11 cellular contexts compared by ENCODE assay signal in the genomic region with DNA sequence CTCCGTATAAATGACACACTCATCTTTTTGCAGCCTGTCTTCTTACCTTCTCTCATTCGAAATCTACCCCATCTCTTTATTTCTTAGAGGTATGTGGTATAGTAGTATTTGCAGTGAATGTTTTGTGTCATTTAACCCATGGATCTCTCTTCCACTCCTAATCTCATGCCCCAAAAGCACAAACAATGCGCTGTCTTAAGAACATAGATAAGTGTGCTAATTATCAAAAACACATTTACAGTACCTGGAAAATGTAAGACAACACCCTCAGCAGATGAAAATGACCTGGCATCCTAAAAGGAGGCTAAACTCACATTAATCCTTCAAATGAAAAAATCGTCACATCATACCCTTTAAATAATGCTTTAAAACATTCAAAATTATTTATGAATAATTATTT.
"Had no signal": no experiment of that assay in that cellular context is flagged by ENCODE, and none has a peak within 500 bp of the region (broad histone marks: within the 10 kb centered on the region; RNA-seq: fewer than 3 reads in every experiment).

No MANE protein-coding gene starts in this region.

- H3K27me3 ChIP-seq: hepatocyte, tibial nerve, vagina had no signal

- H3K27ac ChIP-seq: coronary artery, hepatocyte, parathyroid adenoma, tibial nerve, vagina had no signal

- H3K4me3 ChIP-seq: coronary artery, hepatocyte, tibial nerve, vagina had no signal

- H3K9me3 ChIP-seq: SK-N-SH, tibial nerve, vagina had no signal

- H3K27me3 Mint-ChIP-seq: activated B cell treated with CpG ODN at 0.5 μM for 24 hours had no signal

- DNase-seq: activated B cell treated with CpG ODN at 0.5 μM for 24 hours; caudate nucleus; effector memory CD4-positive, alpha-beta T cell; kidney glomerular epithelial cell; SK-N-SH; stimulated activated CD4-positive, alpha-beta T cell treated with anti-CD3 and anti-CD28 coated beads, Interleukin-4, amount 100 ng/mL, for 4 hours had no signal

- H3K4me3 Mint-ChIP-seq: activated B cell treated with CpG ODN at 0.5 μM for 24 hours had no signal

- H3K9me3 Mint-ChIP-seq: activated B cell treated with CpG ODN at 0.5 μM for 24 hours had no signal

- H3K27ac Mint-ChIP-seq: activated B cell treated with CpG ODN at 0.5 μM for 24 hours had no signal

- H3K36me3 ChIP-seq: tibial nerve, vagina had no signal
